8 cellular contexts compared by ENCODE assay signal in genomic region chrX:135003876-135004623, GRCh38. TPM values are rescaled to one million over a fixed set of nuclear protein-coding genes. Genes with fewer than 3 reads are reported as not detected.
DNase-seq lines count a peak whose midpoint lies in the region; ATAC-seq, FAIRE-seq and TF ChIP-seq lines count a peak whose summit lies in the region.

No MANE protein-coding gene starts in this region.

- peak; percentile 39 for FAIRE-seq in keratinocyte (lab: Jason Lieb, UNC)

- DNase-seq in AG04449 (ENCODE audit: low read depth, low spot score) (peak; percentile 40), NCI-H345 treated with DMSO at 0.1 percent for 48 hours (lab: John Stamatoyannopoulos, UW; ENCODE audit: unreplicated experiment) (peak; percentile 84), cerebellum (ENCODE audit: low spot score) (peak; percentile 92), keratinocyte (ENCODE audit: low read depth, low spot score) (peak; percentile 61)
- DNase-seq in activated CD4-positive, alpha-beta T cell treated with anti-CD3 and anti-CD28 coated beads for 1 hour = peak; percentile 74
- DNase-seq in stimulated activated CD4-positive, alpha-beta T cell treated with anti-CD3 and anti-CD28 coated beads, Interleukin-12 subunit alpha, Interleukin-12 subunit beta, amount 100 ng/mL, for 48 hours (ENCODE audit: low read depth in 2 of 3, low spot score in 1 of 3) = peak; percentile 79 to 86 (median 81)

- POLR2A ChIA-PET in AG04449 (lab: Yijun Ruan, JAX) = interaction anchor here (0.6 kb wide), 1 partner anchor 41 kb away, joined by 3 read pairs; no protein-coding TSS in a partner anchor

- H3K9me1 ChIP-seq in keratinocyte (ENCODE audit: control insufficient read depth, extremely low read depth, insufficient read depth, low read length) = no peaks in the 10 kb centered on the region

- TF ChIP-seq CTCF in AG04449 (IDR thresholded peaks at IDR 0.05; ENCODE audit: insufficient read depth, low read length, missing control alignments) (no peak), keratinocyte (optimal IDR thresholded peaks at IDR 0.05 in 1 of 3, IDR thresholded peaks at IDR 0.05 in 1 of 3, conservative IDR thresholded peaks at IDR 0.05 in 1 of 3; ENCODE audit: extremely low read depth in 1 of 3, insufficient read depth in 2 of 3, low read length in 3 of 3) (no peak)

- no peaks in the 10 kb centered on the region for H3K27me3 ChIP-seq in keratinocyte (ENCODE audit: control insufficient read depth, extremely low read depth, insufficient read depth, low read length)

- H3K4me3 ChIP-seq in AG04449 (ENCODE audit: low read depth, low read length) = peak overlapping the region; percentile 67
- peak overlapping the region; percentile 24 to 74 (median 35) for H3K4me3 ChIP-seq in keratinocyte (ENCODE audit: control insufficient read depth in 2 of 3, extremely low read depth in 1 of 3, insufficient read depth in 2 of 3, low read depth in 1 of 3, low read length in 3 of 3)

- CTCF ChIA-PET in AG04449 (lab: Yijun Ruan, JAX) = interaction anchor here (1.0 kb wide), 1 partner anchor 16 kb away, joined by 3 read pairs; no protein-coding TSS in a partner anchor

- ATAC-seq in GM19023 (IDR thresholded peaks at IDR 0.05; ENCODE audit: unreplicated experiment) = peak; percentile 95
- peak; percentile 98 for ATAC-seq in HG03280 (IDR thresholded peaks at IDR 0.05; ENCODE audit: unreplicated experiment)

- no peaks in the 10 kb centered on the region for H4K20me1 ChIP-seq in keratinocyte (ENCODE audit: control insufficient read depth, extremely low read depth, insufficient read depth, low read length)

- H3K9ac ChIP-seq in keratinocyte (ENCODE audit: control insufficient read depth, extremely low read depth, insufficient read depth, low read length) = peak overlapping the region; percentile 69

- H3K4me1 ChIP-seq in keratinocyte (ENCODE audit: control insufficient read depth, extremely low read depth, insufficient read depth, low read length) = no peaks in the 10 kb centered on the region

- H3K36me3 ChIP-seq in keratinocyte (ENCODE audit: control insufficient read depth in 2 of 2, extremely low read depth in 1 of 2, insufficient read depth in 2 of 2, low read length in 2 of 2) = no peaks in the 10 kb centered on the region

- dilution Hi-C loops in keratinocyte (cut with MboI; ENCODE audit: extremely low pct_ligation_motif_present, low sequenced_read_pairs) = no loop called here

- H3K27ac ChIP-seq in keratinocyte (ENCODE audit: control insufficient read depth, insufficient read depth, low read length) = peak overlapping the region; percentile 45

- no peaks in the 10 kb centered on the region for H3K9me3 ChIP-seq in keratinocyte (ENCODE audit: control insufficient read depth, low read depth, low read length)

- H3K4me2 ChIP-seq in keratinocyte (ENCODE audit: control insufficient read depth, extremely low read depth, insufficient read depth, low read depth, low read length) = peak overlapping the region; percentile 80

- H3K79me2 ChIP-seq in keratinocyte (ENCODE audit: control insufficient read depth, insufficient read depth, low read length) = no peaks in the 10 kb centered on the region

- peak overlapping the region; percentile 89 for H2AFZ ChIP-seq in keratinocyte (ENCODE audit: control insufficient read depth, low read length)

RNA-seq across cellular contexts. Expression of gene SMIM10, which starts 13.3 kb away (rescaled TPM):
- total RNA-seq in cerebellum = 1.1 TPM
- 0.04 TPM in 1 of 3 replicates, not detected in the others for polyA plus RNA-seq in keratinocyte
- not detected for polyA plus RNA-seq in keratinocyte (2011; ENCODE audit: low read depth)
- 0.05 TPM in 1 of 2 replicates, not detected in the other for polyA plus RNA-seq in keratinocyte (2011; cell fraction: cytosol; rRNA removed)
- not detected in 2 replicates for polyA plus RNA-seq in keratinocyte (2011; cell fraction: nucleus; rRNA removed)
- not detected in 2 replicates for polyA plus RNA-seq in keratinocyte (2012; ENCODE audit: low replicate concordance)
- not detected in 3 replicates for polyA minus RNA-seq in keratinocyte
- polyA minus RNA-seq in keratinocyte (2011; cell fraction: cytosol; rRNA and poly(A)+ RNA removed) = not detected
- polyA minus RNA-seq in keratinocyte (2011; cell fraction: nucleus; rRNA and poly(A)+ RNA removed) = not detected in 2 replicates

RNA-seq across cellular contexts. Expression of gene RTL8B, which starts 18.3 kb away (rescaled TPM):
- total RNA-seq in cerebellum = 4.0 TPM
- polyA plus RNA-seq in keratinocyte = 1.6 to 4.6 TPM (median 1.9 TPM) in 3 replicates
- polyA plus RNA-seq in keratinocyte (2011; ENCODE audit: low read depth) = 0.69 TPM
- polyA plus RNA-seq in keratinocyte (2011; cell fraction: cytosol; rRNA removed) = 4.8 and 6.3 TPM in 2 replicates
- 2.8 and 4.4 TPM in 2 replicates for polyA plus RNA-seq in keratinocyte (2011; cell fraction: nucleus; rRNA removed)
- polyA plus RNA-seq in keratinocyte (2012; ENCODE audit: low replicate concordance) = 5.1 and 5.8 TPM in 2 replicates
- 1.7 to 6.6 TPM (median 2.2 TPM) in 3 replicates for polyA minus RNA-seq in keratinocyte
- polyA minus RNA-seq in keratinocyte (2011; cell fraction: cytosol; rRNA and poly(A)+ RNA removed) = 4.4 TPM
- polyA minus RNA-seq in keratinocyte (2011; cell fraction: nucleus; rRNA and poly(A)+ RNA removed) = 1.4 and 2.2 TPM in 2 replicates

RNA-seq across cellular contexts. Expression of gene RTL8C, which starts 28.1 kb away (rescaled TPM):
- total RNA-seq in cerebellum = 26.8 TPM
- 52.3 to 63.1 TPM (median 58.0 TPM) in 3 replicates for polyA plus RNA-seq in keratinocyte
- polyA plus RNA-seq in keratinocyte (2011; ENCODE audit: low read depth) = 15.2 TPM
- 111 and 152 TPM in 2 replicates for polyA plus RNA-seq in keratinocyte (2011; cell fraction: cytosol; rRNA removed)
- polyA plus RNA-seq in keratinocyte (2011; cell fraction: nucleus; rRNA removed) = 84.5 and 133 TPM in 2 replicates
- 95.6 and 132 TPM in 2 replicates for polyA plus RNA-seq in keratinocyte (2012; ENCODE audit: low replicate concordance)
- polyA minus RNA-seq in keratinocyte = 40.7 to 238 TPM (median 67.2 TPM) in 3 replicates
- 191 TPM for polyA minus RNA-seq in keratinocyte (2011; cell fraction: cytosol; rRNA and poly(A)+ RNA removed)
- 42.1 and 46.7 TPM in 2 replicates for polyA minus RNA-seq in keratinocyte (2011; cell fraction: nucleus; rRNA and poly(A)+ RNA removed)

RNA-seq across cellular contexts. Expression of gene RTL8A, which starts 47.9 kb away (rescaled TPM):
- 5.6 TPM for total RNA-seq in cerebellum
- polyA plus RNA-seq in keratinocyte = 32.3 to 47.6 TPM (median 46.5 TPM) in 3 replicates
- 19.5 TPM for polyA plus RNA-seq in keratinocyte (2011; ENCODE audit: low read depth)
- 56.0 and 65.1 TPM in 2 replicates for polyA plus RNA-seq in keratinocyte (2011; cell fraction: cytosol; rRNA removed)
- 36.4 and 51.6 TPM in 2 replicates for polyA plus RNA-seq in keratinocyte (2011; cell fraction: nucleus; rRNA removed)
- 75.0 and 78.5 TPM in 2 replicates for polyA plus RNA-seq in keratinocyte (2012; ENCODE audit: low replicate concordance)
- 16.0 to 42.0 TPM (median 29.1 TPM) in 3 replicates for polyA minus RNA-seq in keratinocyte
- 27.6 TPM for polyA minus RNA-seq in keratinocyte (2011; cell fraction: cytosol; rRNA and poly(A)+ RNA removed)
- polyA minus RNA-seq in keratinocyte (2011; cell fraction: nucleus; rRNA and poly(A)+ RNA removed) = 6.6 and 7.9 TPM in 2 replicates

Comparison
In these comparisons a context has a peak if more than half of its experiments do, and no peak if none do; other contexts are left out.
1. Peak in every context shown above with its lines: DNase-seq, ATAC-seq, H3K4me3 ChIP-seq and H3K27ac ChIP-seq.
2. DNase-seq: peak in every context shown above with its lines; median percentile 92 in cerebellum; 84 in NCI-H345 treated with DMSO at 0.1 percent for 48 hours; 81 in stimulated activated CD4-positive, alpha-beta T cell treated with anti-CD3 and anti-CD28 coated beads, Interleukin-12 subunit alpha, Interleukin-12 subunit beta, amount 100 ng/mL, for 48 hours; 74 in activated CD4-positive, alpha-beta T cell treated with anti-CD3 and anti-CD28 coated beads for 1 hour; 61 in keratinocyte; 40 in AG04449.